ENCODE assay signal across 29 cellular contexts in genomic region chr4:149881744-149882143, GRCh38.
"Had no signal": no experiment of that assay in that cellular context is flagged by ENCODE, and none has a peak within 500 bp of the region (broad histone marks: within the 10 kb centered on the region; RNA-seq: fewer than 3 reads in every experiment).

No MANE protein-coding gene starts in this region.

- H3K9me3 ChIP-seq: adrenal gland, body of pancreas, colonic mucosa, esophagus squamous epithelium, gastroesophageal sphincter had no signal

- DNase-seq: activated B cell treated with CpG ODN at 0.5 μM for 24 hours; activated CD4-positive, alpha-beta T cell treated with anti-CD3 and anti-CD28 coated beads for 48 hours; activated CD4-positive, alpha-beta T cell treated with anti-CD3 and anti-CD28 coated beads, Interleukin-2, amount 50 U/mL, for 1 hour; activated CD4-positive, alpha-beta T cell treated with anti-CD3 and anti-CD28 coated beads, Interleukin-2, amount 50 U/mL, for 48 hours; activated CD8-positive, alpha-beta memory T cell treated with anti-CD3 and anti-CD28 coated beads for 24 hours; activated CD8-positive, alpha-beta T cell treated with anti-CD3 and anti-CD28 coated beads for 36 hours; activated effector memory CD4-positive, alpha-beta T cell treated with Interleukin-2 at 50 U/mL for 16 hours; activated gamma-delta T cell treated with Interleukin-2 at 50 U/mL for 16 hours; activated naive CD4-positive, alpha-beta T cell treated with anti-CD3 and anti-CD28 coated beads, Interleukin-2, amount 50 U/mL, for 16 hours; activated naive CD4-positive, alpha-beta T cell treated with Interleukin-2 at 50 U/mL for 16 hours; activated T-cell treated with anti-CD3 and anti-CD28 coated beads, Interleukin-2, amount 50 U/mL, for 4 hours; adrenal gland; amygdala; aorta; body of pancreas; central memory CD4-positive, alpha-beta T cell; cerebellar nuclear complex; colonic mucosa; effector CD8-positive, alpha-beta T cell; esophagus squamous epithelium; foreskin melanocyte; T-helper 1 cell; T-helper 17 cell; T1000; WERI-Rb-1 had no signal

- H3K4me1 ChIP-seq: adrenal gland, body of pancreas, colonic mucosa, gastroesophageal sphincter had no signal

- H3K27ac ChIP-seq: adrenal gland, body of pancreas, colonic mucosa, epithelial cell of prostate, esophagus squamous epithelium, gastroesophageal sphincter, WERI-Rb-1 had no signal

- H3K27me3 ChIP-seq: adrenal gland, body of pancreas, colonic mucosa, esophagus squamous epithelium, gastroesophageal sphincter had no signal

- H3K36me3 ChIP-seq: adrenal gland, colonic mucosa, esophagus squamous epithelium, gastroesophageal sphincter, WERI-Rb-1 had no signal

- ATAC-seq: activated CD4-positive, CD25-positive, alpha-beta regulatory T cell treated with anti-CD3 and anti-CD28 coated beads, Interleukin-2, amount 50 U/mL, for 24 hours; activated CD8-positive, alpha-beta T cell treated with anti-CD3 and anti-CD28 coated beads for 36 hours; activated T-cell treated with anti-CD3 and anti-CD28 coated beads, Interleukin-2, amount 50 U/mL, for 4 hours; activated T-helper 17 cell treated with anti-CD3 and anti-CD28 coated beads, Interleukin-2, amount 50 U/mL, for 72 hours; body of pancreas; gastroesophageal sphincter; T-helper 17 cell had no signal

- H3K4me3 ChIP-seq: adrenal gland, body of pancreas, colonic mucosa, esophagus squamous epithelium, gastroesophageal sphincter had no signal
